Comparison of ENCODE assay signal across 1 cellular context in genomic region chr7:74208241-74208640, GRCh38.
TF ChIP-seq lines count a peak whose summit lies in the region.

No MANE protein-coding gene starts in this region.

TF ChIP-seq in HepG2, 621 proteins besides CTCF, POLR2A, EP300 and RAD21:
- TF ChIP-seq, protein P1, sequence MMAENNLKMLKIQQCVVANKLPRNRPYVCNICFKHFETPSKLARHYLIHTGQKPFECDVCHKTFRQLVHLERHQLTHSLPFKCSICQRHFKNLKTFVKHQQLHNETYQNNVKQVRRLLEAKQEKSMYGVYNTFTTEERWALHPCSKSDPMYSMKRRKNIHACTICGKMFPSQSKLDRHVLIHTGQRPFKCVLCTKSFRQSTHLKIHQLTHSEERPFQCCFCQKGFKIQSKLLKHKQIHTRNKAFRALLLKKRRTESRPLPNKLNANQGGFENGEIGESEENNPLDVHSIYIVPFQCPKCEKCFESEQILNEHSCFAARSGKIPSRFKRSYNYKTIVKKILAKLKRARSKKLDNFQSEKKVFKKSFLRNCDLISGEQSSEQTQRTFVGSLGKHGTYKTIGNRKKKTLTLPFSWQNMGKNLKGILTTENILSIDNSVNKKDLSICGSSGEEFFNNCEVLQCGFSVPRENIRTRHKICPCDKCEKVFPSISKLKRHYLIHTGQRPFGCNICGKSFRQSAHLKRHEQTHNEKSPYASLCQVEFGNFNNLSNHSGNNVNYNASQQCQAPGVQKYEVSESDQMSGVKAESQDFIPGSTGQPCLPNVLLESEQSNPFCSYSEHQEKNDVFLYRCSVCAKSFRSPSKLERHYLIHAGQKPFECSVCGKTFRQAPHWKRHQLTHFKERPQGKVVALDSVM (CRISPR knock-in tag; IDR thresholded peaks at IDR 0.05): 0 out of 2 replicates have a peak, but pooled peaks have one; percentile 27
